ENCODE assay signal across 2 cellular contexts in the genomic region with DNA sequence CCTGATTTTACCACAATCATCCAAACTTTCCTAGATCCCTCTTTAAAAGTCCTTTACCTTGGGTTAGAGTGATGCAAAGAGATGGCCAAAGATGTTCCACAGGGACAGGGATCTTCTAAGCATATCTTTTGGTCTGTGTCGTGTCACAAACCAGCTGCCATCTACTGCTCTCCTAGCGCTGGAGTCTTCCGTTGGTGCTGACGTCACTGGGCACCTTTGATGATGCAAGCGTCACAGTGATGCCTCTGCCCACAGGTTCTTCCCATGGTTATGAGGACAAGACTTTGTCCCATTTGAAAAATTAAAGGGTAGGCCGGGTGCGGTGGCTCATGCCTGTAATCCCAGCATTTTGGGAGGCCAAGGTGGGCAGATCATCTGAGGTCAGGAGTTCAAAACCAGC.
TF ChIP-seq lines count a peak whose summit lies in the region.

No MANE protein-coding gene starts in this region.

TF ChIP-seq in HepG2, 621 proteins besides CTCF, POLR2A, EP300 and RAD21:
- TF ChIP-seq ATF7 (IDR thresholded peaks at IDR 0.05) (0 out of 2 replicates have a peak, but pooled peaks have one; percentile 5), ATF7 (CRISPR knock-in tag; IDR thresholded peaks at IDR 0.05) (no peak), ZNF441 (CRISPR knock-in tag; IDR thresholded peaks at IDR 0.05; ENCODE audit: borderline replicate concordance) (no peak), CREB1 (IDR thresholded peaks at IDR 0.05) (peak; percentile 94), CREB1 (CRISPR knock-in tag; IDR thresholded peaks at IDR 0.05) (no peak)
- TF ChIP-seq, protein P1, sequence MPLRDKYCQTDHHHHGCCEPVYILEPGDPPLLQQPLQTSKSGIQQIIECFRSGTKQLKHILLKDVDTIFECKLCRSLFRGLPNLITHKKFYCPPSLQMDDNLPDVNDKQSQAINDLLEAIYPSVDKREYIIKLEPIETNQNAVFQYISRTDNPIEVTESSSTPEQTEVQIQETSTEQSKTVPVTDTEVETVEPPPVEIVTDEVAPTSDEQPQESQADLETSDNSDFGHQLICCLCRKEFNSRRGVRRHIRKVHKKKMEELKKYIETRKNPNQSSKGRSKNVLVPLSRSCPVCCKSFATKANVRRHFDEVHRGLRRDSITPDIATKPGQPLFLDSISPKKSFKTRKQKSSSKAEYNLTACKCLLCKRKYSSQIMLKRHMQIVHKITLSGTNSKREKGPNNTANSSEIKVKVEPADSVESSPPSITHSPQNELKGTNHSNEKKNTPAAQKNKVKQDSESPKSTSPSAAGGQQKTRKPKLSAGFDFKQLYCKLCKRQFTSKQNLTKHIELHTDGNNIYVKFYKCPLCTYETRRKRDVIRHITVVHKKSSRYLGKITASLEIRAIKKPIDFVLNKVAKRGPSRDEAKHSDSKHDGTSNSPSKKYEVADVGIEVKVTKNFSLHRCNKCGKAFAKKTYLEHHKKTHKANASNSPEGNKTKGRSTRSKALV (CRISPR knock-in tag; IDR thresholded peaks at IDR 0.05) = no peak
TF ChIP-seq in HepG2: peak in this region for 2.

TF ChIP-seq in endothelial cell of umbilical vein, 7 proteins besides CTCF, POLR2A, EP300 and RAD21:
- TF ChIP-seq, protein P2, sequence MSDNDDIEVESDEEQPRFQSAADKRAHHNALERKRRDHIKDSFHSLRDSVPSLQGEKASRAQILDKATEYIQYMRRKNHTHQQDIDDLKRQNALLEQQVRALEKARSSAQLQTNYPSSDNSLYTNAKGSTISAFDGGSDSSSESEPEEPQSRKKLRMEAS (IDR thresholded peaks at IDR 0.05; ENCODE audit: insufficient read depth, insufficient read length) = no peak
- no peak for TF ChIP-seq MYC (IDR thresholded peaks at IDR 0.05; ENCODE audit: low read depth, low read length)
- TF ChIP-seq POLR2AphosphoS5 (IDR thresholded peaks at IDR 0.05; ENCODE audit: insufficient read depth, low read depth, low read length) = no peak
- TF ChIP-seq GATA2 (IDR thresholded peaks at IDR 0.05; ENCODE audit: insufficient read depth, insufficient read length, low read depth, low read length) = no peak
- no peak for TF ChIP-seq JUN (IDR thresholded peaks at IDR 0.05; ENCODE audit: borderline replicate concordance, insufficient read depth, insufficient read length, low read depth)
- no peak for TF ChIP-seq FOS (IDR thresholded peaks at IDR 0.05; ENCODE audit: borderline replicate concordance, insufficient read depth, low read length)
- no peak for TF ChIP-seq EZH2 (IDR thresholded peaks at IDR 0.05; ENCODE audit: borderline replicate concordance, low read depth, low read length, severe bottlenecking)
